In the genomic region with DNA sequence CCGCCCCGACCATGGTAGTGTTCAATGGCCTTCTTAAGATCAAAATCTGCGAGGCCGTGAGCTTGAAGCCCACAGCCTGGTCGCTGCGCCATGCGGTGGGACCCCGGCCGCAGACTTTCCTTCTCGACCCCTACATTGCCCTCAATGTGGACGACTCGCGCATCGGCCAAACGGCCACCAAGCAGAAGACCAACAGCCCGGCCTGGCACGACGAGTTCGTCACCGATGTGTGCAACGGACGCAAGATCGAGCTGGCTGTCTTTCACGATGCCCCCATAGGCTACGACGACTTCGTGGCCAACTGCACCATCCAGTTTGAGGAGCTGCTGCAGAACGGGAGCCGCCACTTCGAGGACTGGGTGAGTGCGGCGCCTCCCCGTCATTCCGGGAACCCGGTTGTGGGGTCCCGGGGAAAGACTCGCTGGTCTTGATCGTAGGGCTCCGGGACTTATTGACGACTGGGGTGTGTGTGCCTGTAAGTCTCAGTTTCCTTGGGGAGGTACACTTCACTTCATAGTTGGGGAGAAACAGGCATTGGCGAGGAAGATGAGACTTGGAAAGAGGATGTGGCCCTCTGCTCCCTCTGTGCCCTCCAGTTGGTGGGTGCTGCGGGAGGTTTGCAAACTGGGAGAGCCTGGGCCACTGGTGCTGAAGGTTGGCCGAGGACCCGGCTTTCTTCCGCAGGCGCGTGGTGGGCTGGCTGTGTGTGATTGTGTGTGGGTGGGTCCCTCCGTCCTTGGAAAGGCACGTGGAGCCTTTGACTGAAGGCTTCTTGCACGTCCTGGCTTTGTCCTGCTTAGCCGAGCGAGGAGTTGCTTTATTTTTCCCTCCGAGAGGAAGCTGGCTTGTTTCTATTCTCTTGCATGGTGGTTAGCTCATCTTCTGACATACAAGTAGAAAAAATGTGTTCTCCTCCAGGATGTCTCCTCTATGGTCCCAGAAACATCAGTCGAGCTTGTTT, we compare ENCODE assay signal across 7 cellular contexts. TPM values are rescaled to one million over a fixed set of nuclear protein-coding genes. Genes with fewer than 3 reads are reported as not detected.
DNase-seq lines count a peak whose midpoint lies in the region; ATAC-seq, FAIRE-seq and TF ChIP-seq lines count a peak whose summit lies in the region.

No MANE protein-coding gene starts in this region.

- peak overlapping the region; percentile 84 for H3K4me2 ChIP-seq in OCI-LY1 (ENCODE audit: low read length)

- H3K9me3 ChIP-seq in OCI-LY1 (ENCODE audit: low read length): no peaks in the 10 kb centered on the region
- no peaks in the 10 kb centered on the region for H3K9me3 ChIP-seq in ovary

- peaks cover 1% of the 10 kb centered on the region for H3K36me3 Mint-ChIP-seq in activated naive CD4-positive, alpha-beta T cell treated with anti-CD3 and anti-CD28 coated beads, Interleukin-2, amount 10 ng/mL, durations not matched to agents 7 days and 5 days

- H3K27ac ChIP-seq in OCI-LY1 (ENCODE audit: low read depth, low read length, poor library complexity, severe bottlenecking) (peak overlapping the region; percentile 34), ovary (peak overlapping the region; percentile 100)

- no peak for ATAC-seq in HG03135 (IDR thresholded peaks at IDR 0.05; ENCODE audit: unreplicated experiment)

- no peak for FAIRE-seq in GM12892 (lab: Jason Lieb, UNC)

- H3K4me3 Mint-ChIP-seq in activated naive CD4-positive, alpha-beta T cell treated with anti-CD3 and anti-CD28 coated beads, Interleukin-2, amount 10 ng/mL, durations not matched to agents 7 days and 5 days: peak overlapping the region; percentile 75

- H3K27me3 Mint-ChIP-seq in activated naive CD4-positive, alpha-beta T cell treated with anti-CD3 and anti-CD28 coated beads, Interleukin-2, amount 10 ng/mL, durations not matched to agents 7 days and 5 days: peaks cover 35% of the 10 kb centered on the region

- H3K27ac Mint-ChIP-seq in activated naive CD4-positive, alpha-beta T cell treated with anti-CD3 and anti-CD28 coated beads, Interleukin-2, amount 10 ng/mL, durations not matched to agents 7 days and 5 days: peak overlapping the region; percentile 75

- peaks cover 26% of the 10 kb centered on the region for H3K4me1 Mint-ChIP-seq in activated naive CD4-positive, alpha-beta T cell treated with anti-CD3 and anti-CD28 coated beads, Interleukin-2, amount 10 ng/mL, durations not matched to agents 7 days and 5 days

- peaks cover 44% of the 10 kb centered on the region for H3K4me1 ChIP-seq in OCI-LY1 (ENCODE audit: insufficient read depth, low read length, severe bottlenecking)
- peaks cover 5% of the 10 kb centered on the region for H3K4me1 ChIP-seq in ovary (ENCODE audit: insufficient read depth)

- DNase-seq in GM12892 (ENCODE audit: insufficient read length) (peak; percentile 32), head of caudate nucleus (peak in 40 of 42 donors; percentile 12 to 69 (median 42)), ovary (peak; percentile 42 to 64 (median 54)), 8988T (no peak)
- DNase-seq in activated naive CD4-positive, alpha-beta T cell treated with anti-CD3 and anti-CD28 coated beads, Interleukin-2, amount 10 ng/mL, durations not matched to agents 7 days and 5 days: peak; percentile 44

- intact Hi-C loops in head of caudate nucleus (cut with DNase I) (no loop called here), ovary (cut with DNase I) (no loop called here)

- no peak overlapping the region for H2AFZ ChIP-seq in OCI-LY1 (ENCODE audit: low read length)

- TF ChIP-seq POLR2A in GM12892 (IDR thresholded peaks at IDR 0.05; ENCODE audit: low read depth, low read length): no peak
- no peak for TF ChIP-seq POLR2A in ovary (IDR thresholded peaks at IDR 0.05)

- no peak for TF ChIP-seq EP300 in ovary (IDR thresholded peaks at IDR 0.05)

- H3F3A ChIP-seq in OCI-LY1 (ENCODE audit: insufficient read depth, low read length): no peaks in the 10 kb centered on the region

- H3K36me3 ChIP-seq in OCI-LY1 (ENCODE audit: insufficient read depth, low read length) (no peaks in the 10 kb centered on the region; the same call in 1 of the 2 replicates), ovary (no peaks in the 10 kb centered on the region)

- peak overlapping the region; percentile 91 for H3K9ac ChIP-seq in OCI-LY1 (ENCODE audit: low read length)

- H3K4me3 ChIP-seq in OCI-LY1 (ENCODE audit: low read depth, low read length, poor library complexity, severe bottlenecking): peak overlapping the region; percentile 81
- H3K4me3 ChIP-seq in ovary: peak overlapping the region; percentile 88

- 0 to 1% (median 1%) methylated on average over 52 to 54 of the region's 54 CpGs for WGBS in ovary, 3 donors

- H3K9me2 ChIP-seq in OCI-LY1 (ENCODE audit: low read depth, low read length): no peaks in the 10 kb centered on the region

- peaks cover 56% of the 10 kb centered on the region for H3K79me2 ChIP-seq in OCI-LY1 (ENCODE audit: insufficient read depth, low read length)

- no peaks in the 10 kb centered on the region for H3K27me3 ChIP-seq in OCI-LY1 (ENCODE audit: insufficient read depth, low read length)
- H3K27me3 ChIP-seq in ovary: no peaks in the 10 kb centered on the region

- CTCF ChIA-PET in activated naive CD4-positive, alpha-beta T cell treated with anti-CD3 and anti-CD28 coated beads, Interleukin-2, amount 10 ng/mL, durations not matched to agents 7 days and 5 days (lab: Charles Lee): interaction anchor here (1.0 kb wide), 1 partner anchor 967 kb away, joined by 3 read pairs; no protein-coding TSS in a partner anchor

- no peaks in the 10 kb centered on the region for H4K20me1 ChIP-seq in OCI-LY1 (ENCODE audit: insufficient read depth, low read length)

- TF ChIP-seq CTCF in OCI-LY1 (IDR thresholded peaks at IDR 0.05; ENCODE audit: low read length) (no peak), ovary (IDR thresholded peaks at IDR 0.05) (no peak)

- no peaks in the 10 kb centered on the region for H3K9me3 Mint-ChIP-seq in activated naive CD4-positive, alpha-beta T cell treated with anti-CD3 and anti-CD28 coated beads, Interleukin-2, amount 10 ng/mL, durations not matched to agents 7 days and 5 days

RNA-seq across cellular contexts. Expression of gene PRKCE, which starts 0.9 kb away (rescaled TPM):
- 5.7 TPM for polyA plus RNA-seq in GM12892 (2012; ENCODE audit: missing spikeins)
- total RNA-seq in ovary: 10 to 100 TPM; 12.3 to 22.8 (median 15.7) TPM
- polyA plus RNA-seq in ovary: 1 to 10 TPM; 3.1 to 4.8 TPM

RNA-seq across cellular contexts. Expression of gene SRBD1, which starts 41.3 kb away (rescaled TPM):
- 11.9 TPM for polyA plus RNA-seq in GM12892 (2012; ENCODE audit: missing spikeins)
- 10 to 100 TPM; 13.1 to 34.8 (median 16.7) TPM for total RNA-seq in ovary
- 1 to 10 TPM; 4.8 to 7.7 TPM for polyA plus RNA-seq in ovary
